Comparison of ENCODE assay signal across 1 cellular context in the genomic region with DNA sequence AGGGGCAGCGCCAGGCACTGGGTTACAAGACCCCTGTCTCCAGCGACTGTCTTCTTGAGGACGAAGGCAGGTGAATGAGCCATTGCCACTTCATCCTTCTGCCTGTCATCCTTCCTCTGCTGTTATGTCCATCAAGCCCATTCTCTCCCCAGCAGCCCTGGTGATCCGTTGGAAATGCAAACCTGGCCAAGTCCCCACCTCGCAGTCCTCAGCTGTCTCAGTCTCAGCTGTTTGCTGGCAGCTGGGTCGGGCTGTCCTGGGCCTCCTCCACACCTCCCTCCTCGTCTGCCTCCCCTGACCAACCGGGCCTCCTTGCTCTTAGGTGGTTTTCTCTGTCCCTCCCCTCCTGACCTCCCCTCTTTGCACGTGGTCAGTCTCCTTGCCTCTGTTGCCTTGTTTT.
TF ChIP-seq lines count a peak whose summit lies in the region.

No MANE protein-coding gene starts in this region.

TF ChIP-seq in SK-N-SH treated with all-trans-retinoic acid at 6 μM for 48 hours, 23 proteins besides CTCF, POLR2A, EP300 and RAD21 (continued from another document):
- TF ChIP-seq PATZ1 (CRISPR knock-in tag; IDR thresholded peaks at IDR 0.05; ENCODE audit: borderline replicate concordance) = no peak
- TF ChIP-seq RARB (CRISPR knock-in tag; IDR thresholded peaks at IDR 0.05) = no peak
